Comparison of ENCODE assay signal across 8 cellular contexts in genomic region chr1:108232183-108232582, GRCh38. TPM values are rescaled to one million over a fixed set of nuclear protein-coding genes. Genes with fewer than 3 reads are reported as not detected.
"Had no signal": no experiment of that assay in that cellular context is flagged by ENCODE, and none has a peak within 500 bp of the region (broad histone marks: within the 10 kb centered on the region; RNA-seq: fewer than 3 reads in every experiment).

No MANE protein-coding gene starts in this region.

RNA-seq across cellular contexts. Expression of gene NBPF4, which starts 11.7 kb away (rescaled TPM):
- total RNA-seq: activated B cell treated with CpG ODN at 0.5 μM for 24 hours; activated CD4-positive, alpha-beta memory T cell treated with anti-CD3 and anti-CD28 coated beads for 36 hours; activated CD4-positive, alpha-beta memory T cell treated with anti-CD3 and anti-CD28 coated beads, Interleukin-2, amount 10 ng/mL, durations not matched to agents 7 days and 5 days; activated CD4-positive, alpha-beta T cell treated with anti-CD3 and anti-CD28 coated beads, Interleukin-2, amount 10 ng/mL, durations not matched to agents 24 days and 14 days; activated CD8-positive, alpha-beta T cell treated with anti-CD3 and anti-CD28 coated beads for 36 hours; activated CD8-positive, alpha-beta T cell treated with anti-CD3 and anti-CD28 coated beads, Interleukin-2, amount 10 ng/mL, durations not matched to agents 7 days and 5 days; T-helper 17 cell; WTC11 had no signal
